Comparison of ENCODE assay signal across 8 cellular contexts in genomic region chr1:27418326-27418761, GRCh38. TPM values are rescaled to one million over a fixed set of nuclear protein-coding genes. Genes with fewer than 3 reads are reported as not detected.
DNase-seq lines count a peak whose midpoint lies in the region; ATAC-seq, FAIRE-seq and TF ChIP-seq lines count a peak whose summit lies in the region.

No MANE protein-coding gene starts in this region.

- no peak overlapping the region for H3K4me2 ChIP-seq in endothelial cell of umbilical vein (ENCODE audit: insufficient read depth, low read length)

- dilution Hi-C loops in endothelial cell of umbilical vein (cut with MboI; ENCODE audit: extremely low pct_ligation_motif_present, low sequenced_read_pairs), result loop anchor here (25.0 kb wide), 1 partner anchor 169 kb away; no protein-coding TSS in a partner anchor

- DNase-seq in GM13976 (ENCODE audit: low spot score) (peak; percentile 81), endothelial cell of umbilical vein (ENCODE audit: low read depth, low spot score) (peak; percentile 65), substantia nigra (lab: John Stamatoyannopoulos, UW) (peak in 43 of 49 donors; percentile 23 to 87 (median 68)), NCI-H748 (lab: John Stamatoyannopoulos, UW; ENCODE audit: unreplicated experiment) (no peak)
- peak; percentile 12 for DNase-seq in activated CD4-positive, CD25-positive, alpha-beta regulatory T cell treated with anti-CD3 and anti-CD28 coated beads, Interleukin-2, amount 50 U/mL, for 16 hours (ENCODE audit: low read depth, low spot score)

- no peak for FAIRE-seq in endothelial cell of umbilical vein (lab: Jason Lieb, UNC)

- no TSS peak for BruUV-seq in endothelial cell of umbilical vein (replicated peaks; lab: Mats Ljungman, UMichigan)

- no peak overlapping the region for H2AFZ ChIP-seq in endothelial cell of umbilical vein (ENCODE audit: low read depth, low read length)

- H3K9ac ChIP-seq in endothelial cell of umbilical vein (replicated peaks; ENCODE audit: extremely low read depth, insufficient read depth, low read length) (no peak overlapping the region), mucosa of stomach (ENCODE audit: low read length) (peak overlapping the region; percentile 36)

- H4K20me1 ChIP-seq in endothelial cell of umbilical vein (replicated peaks; ENCODE audit: control insufficient read depth, extremely low read depth, insufficient read depth, low read length), result no peaks in the 10 kb centered on the region

- H3K4me3 ChIP-seq in endothelial cell of umbilical vein (replicated peaks in 1 of 3; ENCODE audit: insufficient read depth in 1 of 3, low read depth in 1 of 3, low read length in 3 of 3), result no peak overlapping the region
- H3K4me3 ChIP-seq in mucosa of stomach (ENCODE audit: low read length), result no peak overlapping the region

- H3K4me1 ChIP-seq in endothelial cell of umbilical vein (ENCODE audit: control insufficient read depth, extremely low read depth, insufficient read depth, low read length) (peaks cover 5% of the 10 kb centered on the region), mucosa of stomach (ENCODE audit: control insufficient read depth, insufficient read depth, low read length) (peaks cover 36% of the 10 kb centered on the region)

- peaks cover 16% of the 10 kb centered on the region for H3K79me2 ChIP-seq in endothelial cell of umbilical vein (ENCODE audit: control insufficient read depth, insufficient read depth, low read length)

- H3K27ac ChIP-seq in endothelial cell of umbilical vein (ENCODE audit: insufficient read depth, low read depth, low read length), result no peak overlapping the region
- peak overlapping the region; percentile 83 for H3K27ac ChIP-seq in substantia nigra (ENCODE audit: low read depth, low read length, poor library complexity, severe bottlenecking)

- intact Hi-C loops in endothelial cell of umbilical vein (cut with micrococcal nuclease), result loop anchor here (5.0 kb wide), 1 partner anchor 109 kb away; no protein-coding TSS in a partner anchor

- H3K27me3 ChIP-seq in endothelial cell of umbilical vein (ENCODE audit: control insufficient read depth in 2 of 2, insufficient read depth in 2 of 2, low read length in 2 of 2) (no peaks in the 10 kb centered on the region), mucosa of stomach (ENCODE audit: control insufficient read depth, insufficient read depth, low read length) (no peaks in the 10 kb centered on the region)

- peaks cover 28 to 37% of the 10 kb centered on the region in 2 experiments for H3K36me3 ChIP-seq in endothelial cell of umbilical vein (ENCODE audit: control insufficient read depth in 2 of 2, extremely low read depth in 1 of 2, insufficient read depth in 2 of 2, low read length in 2 of 2)
- H3K36me3 ChIP-seq in mucosa of stomach (ENCODE audit: control insufficient read depth, insufficient read depth, low read length), result peaks cover 15% of the 10 kb centered on the region

- ATAC-seq in HG02970 (IDR thresholded peaks at IDR 0.05; ENCODE audit: low FRiP score, unreplicated experiment) (peak; percentile 55), GM19023 (IDR thresholded peaks at IDR 0.05; ENCODE audit: unreplicated experiment) (no peak)

- H3K9me3 ChIP-seq in endothelial cell of umbilical vein (replicated peaks; ENCODE audit: control insufficient read depth, insufficient read depth, low read length) (no peaks in the 10 kb centered on the region), mucosa of stomach (ENCODE audit: control insufficient read depth, low read length) (no peaks in the 10 kb centered on the region)

- in situ Hi-C loops in GM13976 (cut with MboI; ENCODE audit: low sequenced_read_pairs, unreplicated experiment), result no loop called here

- CTCF ChIA-PET in endothelial cell of umbilical vein (lab: Charles Lee), result interaction anchor here (0.7 to 8.0 kb wide), 4 partner anchors 9 to 150 kb away, joined by 3 to 70 read pairs (median 5); no protein-coding TSS in a partner anchor

- H3K9me1 ChIP-seq in endothelial cell of umbilical vein (replicated peaks; ENCODE audit: control insufficient read depth, extremely low read depth, insufficient read depth, low read length), result no peaks in the 10 kb centered on the region

- POLR2A ChIA-PET in endothelial cell of umbilical vein (lab: Charles Lee), result no interaction called here

- TF ChIP-seq CTCF in GM13976 (IDR thresholded peaks at IDR 0.05; ENCODE audit: borderline replicate concordance, control extremely low read depth, extremely low read depth, insufficient read depth, missing control alignments), result no peak
- TF ChIP-seq CTCF in endothelial cell of umbilical vein (IDR thresholded peaks at IDR 0.05; ENCODE audit: extremely low read depth in 1 of 2, insufficient read depth in 1 of 2, low read depth in 1 of 2, low read length in 2 of 2), result no peak

- TF ChIP-seq POLR2A in endothelial cell of umbilical vein (IDR thresholded peaks at IDR 0.05; ENCODE audit: low read depth, low read length), result no peak

TF ChIP-seq in endothelial cell of umbilical vein, 7 proteins besides CTCF, POLR2A, EP300 and RAD21:
- TF ChIP-seq MYC (IDR thresholded peaks at IDR 0.05; ENCODE audit: low read depth, low read length) (no peak), MAX (IDR thresholded peaks at IDR 0.05; ENCODE audit: insufficient read depth, insufficient read length) (no peak), JUN (IDR thresholded peaks at IDR 0.05; ENCODE audit: borderline replicate concordance, insufficient read depth, insufficient read length, low read depth) (no peak), POLR2AphosphoS5 (IDR thresholded peaks at IDR 0.05; ENCODE audit: insufficient read depth, low read depth, low read length) (no peak), GATA2 (IDR thresholded peaks at IDR 0.05; ENCODE audit: insufficient read depth, insufficient read length, low read depth, low read length) (no peak), EZH2 (IDR thresholded peaks at IDR 0.05; ENCODE audit: borderline replicate concordance, low read depth, low read length, severe bottlenecking) (no peak), FOS (IDR thresholded peaks at IDR 0.05; ENCODE audit: borderline replicate concordance, insufficient read depth, low read length) (no peak)
TF ChIP-seq in endothelial cell of umbilical vein: peak in this region for 0.

RNA-seq across cellular contexts. Expression of gene GPR3, which starts 25.9 kb away (rescaled TPM):
- 1.8 and 2.4 TPM in 2 replicates for total RNA-seq in endothelial cell of umbilical vein
- 1.8 and 2.2 TPM in 2 replicates for polyA plus RNA-seq in endothelial cell of umbilical vein
- 1.2 and 1.3 TPM in 2 replicates for polyA plus RNA-seq in endothelial cell of umbilical vein (2011; cell fraction: cytosol; rRNA removed)
- polyA plus RNA-seq in endothelial cell of umbilical vein (2011; cell fraction: nucleus; rRNA removed), result 0.60 and 0.65 TPM in 2 replicates
- polyA plus RNA-seq in endothelial cell of umbilical vein (2012), result 1.7 and 2.2 TPM in 2 replicates
- polyA minus RNA-seq in endothelial cell of umbilical vein, result 0.24 and 1.6 TPM in 2 replicates
- not detected for polyA minus RNA-seq in endothelial cell of umbilical vein (2011; cell fraction: cytosol; rRNA and poly(A)+ RNA removed)
- polyA minus RNA-seq in endothelial cell of umbilical vein (2011; cell fraction: nucleus; rRNA and poly(A)+ RNA removed), result 0.24 and 0.43 TPM in 2 replicates

RNA-seq across cellular contexts. Expression of gene CD164L2, which starts 35.2 kb away (rescaled TPM):
- total RNA-seq in endothelial cell of umbilical vein, result not detected in 2 replicates
- not detected in 2 replicates for polyA plus RNA-seq in endothelial cell of umbilical vein
- polyA plus RNA-seq in endothelial cell of umbilical vein (2011; cell fraction: cytosol; rRNA removed), result not detected in 2 replicates
- polyA plus RNA-seq in endothelial cell of umbilical vein (2011; cell fraction: nucleus; rRNA removed), result not detected in 2 replicates
- not detected in 2 replicates for polyA plus RNA-seq in endothelial cell of umbilical vein (2012)
- 0.30 TPM in 1 of 2 replicates, not detected in the other for polyA minus RNA-seq in endothelial cell of umbilical vein
- polyA minus RNA-seq in endothelial cell of umbilical vein (2011; cell fraction: cytosol; rRNA and poly(A)+ RNA removed), result not detected
- not detected in 2 replicates for polyA minus RNA-seq in endothelial cell of umbilical vein (2011; cell fraction: nucleus; rRNA and poly(A)+ RNA removed)

RNA-seq across cellular contexts. Expression of gene FCN3, which starts 43.7 kb away (rescaled TPM):
- not detected in 2 replicates for total RNA-seq in endothelial cell of umbilical vein
- polyA plus RNA-seq in endothelial cell of umbilical vein, result 0.15 and 0.25 TPM in 2 replicates
- polyA plus RNA-seq in endothelial cell of umbilical vein (2011; cell fraction: cytosol; rRNA removed), result 0.09 and 0.13 TPM in 2 replicates
- not detected in 2 replicates for polyA plus RNA-seq in endothelial cell of umbilical vein (2011; cell fraction: nucleus; rRNA removed)
- polyA plus RNA-seq in endothelial cell of umbilical vein (2012), result not detected in 2 replicates
- 0.53 TPM in 1 of 2 replicates, not detected in the other for polyA minus RNA-seq in endothelial cell of umbilical vein
- not detected for polyA minus RNA-seq in endothelial cell of umbilical vein (2011; cell fraction: cytosol; rRNA and poly(A)+ RNA removed)
- not detected in 2 replicates for polyA minus RNA-seq in endothelial cell of umbilical vein (2011; cell fraction: nucleus; rRNA and poly(A)+ RNA removed)

RNA-seq across cellular contexts. Expression of gene MAP3K6, which starts 51.6 kb away (rescaled TPM):
- 12.4 and 18.5 TPM in 2 replicates for total RNA-seq in endothelial cell of umbilical vein
- 9.9 and 12.7 TPM in 2 replicates for polyA plus RNA-seq in endothelial cell of umbilical vein
- 5.7 and 5.9 TPM in 2 replicates for polyA plus RNA-seq in endothelial cell of umbilical vein (2011; cell fraction: cytosol; rRNA removed)
- 52.7 and 54.9 TPM in 2 replicates for polyA plus RNA-seq in endothelial cell of umbilical vein (2011; cell fraction: nucleus; rRNA removed)
- polyA plus RNA-seq in endothelial cell of umbilical vein (2012), result 13.8 and 18.1 TPM in 2 replicates
- 7.0 and 9.0 TPM in 2 replicates for polyA minus RNA-seq in endothelial cell of umbilical vein
- polyA minus RNA-seq in endothelial cell of umbilical vein (2011; cell fraction: cytosol; rRNA and poly(A)+ RNA removed), result 8.3 TPM
- polyA minus RNA-seq in endothelial cell of umbilical vein (2011; cell fraction: nucleus; rRNA and poly(A)+ RNA removed), result 9.3 and 12.2 TPM in 2 replicates
